Comparison of ENCODE assay signal across 15 cellular contexts in genomic region chr16:89598199-89598598, GRCh38. TPM values are rescaled to one million over a fixed set of nuclear protein-coding genes. Genes with fewer than 3 reads are reported as not detected.
DNase-seq lines count a peak whose midpoint lies in the region; ATAC-seq, FAIRE-seq and TF ChIP-seq lines count a peak whose summit lies in the region.
"Had no signal": no experiment of that assay in that cellular context is flagged by ENCODE, and none has a peak within 500 bp of the region (broad histone marks: within the 10 kb centered on the region; RNA-seq: fewer than 3 reads in every experiment).

No MANE protein-coding gene starts in this region.

- BruUV-seq in Calu3 (replicated peaks; lab: Mats Ljungman, UMichigan): no TSS peak

- CTCF ChIA-PET in Calu3 (lab: Charles Lee): no interaction called here

- no peak for TF ChIP-seq CTCF in Calu3 (IDR thresholded peaks at IDR 0.05; ENCODE audit: unreplicated experiment)

- DNase-seq in Calu3 (no peak), H54 (ENCODE audit: insufficient read length, low spot score) (peak; percentile 60), RKO (ENCODE audit: low spot score) (peak; percentile 43), hepatic stellate cell (ENCODE audit: low spot score) (peak; percentile 81)
- no peak for DNase-seq in activated T-cell treated with anti-CD3 and anti-CD28 coated beads, Interleukin-2, amount 50 U/mL, for 48 hours
- DNase-seq: activated naive CD4-positive, alpha-beta T cell; COR-L47; NCI-H1436; NCI-H748 treated with DMSO at 0.1 percent for 48 hours; SHP77 treated with DMSO at 0.1 percent for 48 hours; sigmoid colon had no signal

- peaks cover 10% of the 10 kb centered on the region for H3K36me3 Mint-ChIP-seq in Calu3 (ENCODE audit: insufficient read depth, unreplicated experiment)
- H3K36me3 Mint-ChIP-seq: natural killer cell treated with Interleukin-12 subunit alpha and Interleukin-12 subunit beta and Interleukin-15 and Interleukin-18, amount 100 ng/mL, for 72 hours had no signal

- TF ChIP-seq POLR2A in H54 (IDR thresholded peaks at IDR 0.05; ENCODE audit: low read depth, low read length): no peak

- no peaks in the 10 kb centered on the region for H3K27me3 Mint-ChIP-seq in Calu3 (ENCODE audit: unreplicated experiment)
- H3K27me3 Mint-ChIP-seq: central memory CD8-positive, alpha-beta T cell had no signal

- H3K9me3 Mint-ChIP-seq in Calu3 (ENCODE audit: low read depth, unreplicated experiment): no peaks in the 10 kb centered on the region
- H3K9me3 Mint-ChIP-seq: central memory CD8-positive, alpha-beta T cell; natural killer cell treated with Interleukin-12 subunit alpha and Interleukin-12 subunit beta and Interleukin-15 and Interleukin-18, amount 100 ng/mL, for 72 hours had no signal

- peak overlapping the region; percentile 67 for H3K27ac Mint-ChIP-seq in Calu3 (ENCODE audit: unreplicated experiment)
- H3K27ac Mint-ChIP-seq: natural killer cell treated with Interleukin-12 subunit alpha and Interleukin-12 subunit beta and Interleukin-15 and Interleukin-18, amount 100 ng/mL, for 72 hours had no signal

- no peak for ATAC-seq in HG03159 (IDR thresholded peaks at IDR 0.05; ENCODE audit: unreplicated experiment)
- ATAC-seq in GM18870 (IDR thresholded peaks at IDR 0.05; ENCODE audit: unreplicated experiment): no peak
- ATAC-seq: natural killer cell treated with Interleukin-12 subunit alpha and Interleukin-12 subunit beta and Interleukin-15 and Interleukin-18, amount 100 ng/mL, for 72 hours had no signal

- no peak for FAIRE-seq in H54 (lab: Jason Lieb, UNC)

- intact Hi-C loops in Calu3 (cut with micrococcal nuclease; ENCODE audit: unreplicated experiment): no loop called here

- peaks cover 12% of the 10 kb centered on the region for H3K4me1 Mint-ChIP-seq in Calu3 (ENCODE audit: low read depth, unreplicated experiment)

- H3K4me3 Mint-ChIP-seq in Calu3 (ENCODE audit: low read depth, unreplicated experiment): no peak overlapping the region
- H3K4me3 Mint-ChIP-seq: central memory CD8-positive, alpha-beta T cell; natural killer cell treated with Interleukin-12 subunit alpha and Interleukin-12 subunit beta and Interleukin-15 and Interleukin-18, amount 100 ng/mL, for 72 hours had no signal

RNA-seq across cellular contexts. Expression of gene DPEP1, which starts 15.2 kb away (rescaled TPM):
- not detected in 2 replicates for total RNA-seq in Calu3 (2022)
- total RNA-seq: natural killer cell treated with Interleukin-12 subunit alpha and Interleukin-12 subunit beta and Interleukin-15 and Interleukin-18, amount 100 ng/mL, for 72 hours; sigmoid colon had no signal

RNA-seq across cellular contexts. Expression of gene CPNE7, which starts 22.6 kb away (rescaled TPM):
- total RNA-seq in Calu3 (2022): 31.3 and 48.2 TPM in 2 replicates

RNA-seq across cellular contexts. Expression of gene RPL13, which starts 37.7 kb away (rescaled TPM):
- total RNA-seq in Calu3 (2022): 1,719 and 1,779 TPM in 2 replicates

RNA-seq across cellular contexts. Expression of gene CHMP1A, which starts 59.3 kb away (rescaled TPM):
- 132 and 135 TPM in 2 replicates for total RNA-seq in Calu3 (2022)

RNA-seq across cellular contexts. Expression of gene SPATA33, which starts 59.4 kb away (rescaled TPM):
- total RNA-seq in Calu3 (2022): 23.5 and 27.3 TPM in 2 replicates

Comparison
In these comparisons a context has a peak if more than half of its experiments do, and no peak if none do; other contexts are left out.
1. DNase-seq: peak in H54 (single experiment), RKO (single experiment) and hepatic stellate cell (single experiment); none in Calu3 (single experiment) and activated T-cell treated with anti-CD3 and anti-CD28 coated beads, Interleukin-2, amount 50 U/mL, for 48 hours (0 of 2).